In the genomic region with DNA sequence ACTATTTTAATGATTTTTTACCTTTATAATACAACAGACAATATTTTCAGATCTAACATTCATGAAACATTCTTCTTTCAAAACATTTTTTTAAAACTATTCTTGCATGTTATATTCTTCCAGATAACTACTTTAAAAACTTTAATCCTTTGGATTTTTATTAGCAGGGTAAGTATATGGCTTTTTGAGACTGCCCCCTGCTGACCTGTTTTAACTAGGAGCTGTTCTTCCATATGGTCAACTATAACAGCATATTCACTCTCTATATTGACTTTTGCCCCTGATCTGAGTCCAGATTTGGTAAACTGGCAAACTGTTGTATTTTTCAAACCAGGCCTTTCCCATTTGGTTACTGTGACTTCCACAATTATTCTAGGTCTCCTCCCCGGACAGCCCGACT, we compare ENCODE assay signal across 17 cellular contexts. TPM values are rescaled to one million over a fixed set of nuclear protein-coding genes. Genes with fewer than 3 reads are reported as not detected.
DNase-seq lines count a peak whose midpoint lies in the region; ATAC-seq and TF ChIP-seq lines count a peak whose summit lies in the region.
"Had no signal": no experiment of that assay in that cellular context is flagged by ENCODE, and none has a peak within 500 bp of the region (broad histone marks: within the 10 kb centered on the region; RNA-seq: fewer than 3 reads in every experiment).

No MANE protein-coding gene starts in this region.

- TF ChIP-seq CTCF in AG10803 (conservative IDR thresholded peaks at IDR 0.05; ENCODE audit: low read length): peak; percentile 35
- peak; percentile 34 for TF ChIP-seq CTCF in astrocyte of the cerebellum (IDR thresholded peaks at IDR 0.05; ENCODE audit: low read depth, low read length, missing control alignments)
- peak in 15 of 56 donors; percentile 5 to 34 (median 21) for TF ChIP-seq CTCF in dorsolateral prefrontal cortex (IDR thresholded peaks at IDR 0.05 in 54 of 56, conservative IDR thresholded peaks at IDR 0.05 in 2 of 56; ENCODE audit: low read depth in 1 of 56, partially characterized antibody in 56 of 56)

- no peak overlapping the region for H3K4me3 ChIP-seq in AG10803 (ENCODE audit: low read length)
- no peak overlapping the region for H3K4me3 ChIP-seq in astrocyte of the cerebellum (ENCODE audit: low read depth, low read length)
- H3K4me3 ChIP-seq in dorsolateral prefrontal cortex: no peak overlapping the region

- H3K27ac ChIP-seq in dorsolateral prefrontal cortex: no peak overlapping the region

- DNase-seq in AG10803 (ENCODE audit: low read depth) (no peak), HCEC 1CT (peak; percentile 15), astrocyte of the cerebellum (ENCODE audit: low read depth) (no peak), iris pigment epithelial cell (ENCODE audit: low read depth) (peak; percentile 13), HEK293T (ENCODE audit: extremely low spot score) (no peak), posterior vena cava (ENCODE audit: low spot score) (no peak), dorsolateral prefrontal cortex (no peak)
- DNase-seq: activated CD8-positive, alpha-beta T cell treated with anti-CD3 and anti-CD28 coated beads, Interleukin-2, amount 10 ng/mL, durations not matched to agents 7 days and 5 days; activated gamma-delta T cell; CD8-positive, alpha-beta memory T cell; central memory CD4-positive, alpha-beta T cell; immature natural killer cell; naive B cell; NCI-H1092 treated with DMSO at 0.1 percent for 48 hours; NCI-H446 treated with DMSO at 0.1 percent for 48 hours; T1000 had no signal

- intact Hi-C loops in posterior vena cava (cut with DNase I) (loop anchor here in 1 of 2 donors (2.0 to 5.0 kb wide), 2 partner anchors 38 to 1044 kb away; no protein-coding TSS in a partner anchor), dorsolateral prefrontal cortex (cut with DNase I) (loop anchor here in 1 of 2 donors (10.0 kb wide), 1 partner anchor 1106 kb away; no protein-coding TSS in a partner anchor)

- in situ Hi-C loops in astrocyte of the cerebellum (cut with HindIII; ENCODE audit: low sequenced_read_pairs): no loop called here

- no peak for ATAC-seq in GM18520 (IDR thresholded peaks at IDR 0.05; ENCODE audit: unreplicated experiment)
- ATAC-seq: activated CD8-positive, alpha-beta T cell treated with anti-CD3 and anti-CD28 coated beads, Interleukin-2, amount 10 ng/mL, durations not matched to agents 7 days and 5 days had no signal

- CTCF ChIA-PET in HEK293T (lab: Yijun Ruan, JAX): no interaction called here

- no peaks in the 10 kb centered on the region for H3K27me3 ChIP-seq in dorsolateral prefrontal cortex

- POLR2A ChIA-PET in HEK293T (lab: Yijun Ruan, JAX): no interaction called here

TF ChIP-seq in HEK293T, 16 proteins besides CTCF, POLR2A, EP300 and RAD21:
- no peak for TF ChIP-seq FOXA1 (IDR thresholded peaks at IDR 0.05)
- TF ChIP-seq HDGF (IDR thresholded peaks at IDR 0.05; ENCODE audit: borderline replicate concordance): no peak
- no peak for TF ChIP-seq TARDBP (IDR thresholded peaks at IDR 0.05)
- TF ChIP-seq CTBP1 (IDR thresholded peaks at IDR 0.05; ENCODE audit: borderline replicate concordance): no peak

RNA-seq across cellular contexts. Expression of a gene that starts 16.5 kb away (rescaled TPM):
- total RNA-seq in posterior vena cava (1 to 10 TPM; 6.5 TPM), dorsolateral prefrontal cortex (10 to 100 TPM in 67 of 120 experiments, 1 to 10 TPM in 53; 5.9 to 18.7 (median 10.1) TPM)

RNA-seq across cellular contexts. Expression of a gene that starts 39.9 kb away (rescaled TPM):
- total RNA-seq in posterior vena cava (10 to 100 TPM; 34.4 to 43.7 TPM), dorsolateral prefrontal cortex (100 to 1,000 TPM in 111 of 120 experiments, 10 to 100 TPM in 9; 73.7 to 171 (median 137) TPM)

Comparison
In these comparisons a context has a peak if more than half of its experiments do, and no peak if none do; other contexts are left out.
1. DNase-seq: peak in HCEC 1CT (single experiment) and iris pigment epithelial cell (single experiment); none in AG10803 (single experiment), astrocyte of the cerebellum (single experiment), HEK293T (single experiment), posterior vena cava (single experiment) and dorsolateral prefrontal cortex (0 of 10).